In the genomic region with DNA sequence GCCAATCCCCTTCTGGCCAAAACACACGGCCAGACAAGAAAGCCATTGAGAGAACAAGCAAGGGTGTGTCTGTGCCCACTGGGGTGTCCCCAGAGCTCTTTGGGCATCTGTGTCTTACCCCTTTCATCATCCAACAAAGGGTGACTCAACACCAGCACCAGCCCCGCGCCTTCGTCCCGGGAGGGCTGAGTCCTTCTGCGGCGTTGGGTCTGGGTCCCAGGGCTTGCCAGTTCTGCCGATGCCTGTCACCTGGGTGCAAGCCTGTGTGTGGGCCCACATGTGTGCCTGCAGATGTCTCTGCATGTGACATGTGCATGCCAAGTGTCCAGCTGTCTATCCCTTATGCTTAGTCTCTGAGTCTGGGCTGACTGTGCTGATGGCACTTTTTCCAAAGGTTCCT, we compare ENCODE assay signal across 22 cellular contexts. TPM values are rescaled to one million over a fixed set of nuclear protein-coding genes. Genes with fewer than 3 reads are reported as not detected.
A peak's percentile ranks its signal among the peaks of the same experiment; 100 is the strongest.
DNase-seq lines count a peak whose midpoint lies in the region; ATAC-seq, FAIRE-seq and TF ChIP-seq lines count a peak whose summit lies in the region.
"Had no signal": no experiment of that assay in that cellular context is flagged by ENCODE, and none has a peak within 500 bp of the region (broad histone marks: within the 10 kb centered on the region; RNA-seq: fewer than 3 reads in every experiment).

No MANE protein-coding gene starts in this region.

- TF ChIP-seq RAD21 in HepG2 (CRISPR knock-in tag; IDR thresholded peaks at IDR 0.05) = no peak

- ATAC-seq in HepG2 (no peak), right lobe of liver (no peak), aorta (ENCODE audit: low FRiP score) (no peak)
- ATAC-seq: gastrocnemius medialis, sciatic nerve had no signal

- H3K27ac ChIP-seq in HepG2 (ENCODE audit: extremely low read length, insufficient read depth, low read length) (no peak overlapping the region), right lobe of liver (no peak overlapping the region), endothelial cell of umbilical vein (ENCODE audit: insufficient read depth, low read depth, low read length) (peak overlapping the region; percentile 87), aorta (ENCODE audit: low read depth in 1 of 2, low read length in 2 of 2) (peak overlapping the region; percentile 10 to 88)
- H3K27ac ChIP-seq: ovary had no signal

- POLR2A ChIA-PET in HepG2 (lab: Yijun Ruan, JAX) (no interaction called here), endothelial cell of umbilical vein (lab: Charles Lee) (no interaction called here)

- no peak for FAIRE-seq in HepG2 (lab: Jason Lieb, UNC)
- FAIRE-seq in endothelial cell of umbilical vein (lab: Jason Lieb, UNC) = peak; percentile 62
- FAIRE-seq: HTR-8/SVneo, kidney had no signal

- no peaks in the 10 kb centered on the region for H3K9me1 ChIP-seq in endothelial cell of umbilical vein (replicated peaks; ENCODE audit: control insufficient read depth, extremely low read depth, insufficient read depth, low read length)

- H3K4me1 ChIP-seq in HepG2 (ENCODE audit: insufficient read depth, low read length) (no peaks in the 10 kb centered on the region), right lobe of liver (no peaks in the 10 kb centered on the region), endothelial cell of umbilical vein (ENCODE audit: control insufficient read depth, extremely low read depth, insufficient read depth, low read length) (peaks cover 31% of the 10 kb centered on the region), aorta (ENCODE audit: control insufficient read depth in 1 of 2, insufficient read depth in 2 of 2, low read length in 2 of 2) (peaks cover 0 to 4% of the 10 kb centered on the region in 2 donors)

- H3K9me3 ChIP-seq in HepG2 (ENCODE audit: low read length) (no peaks in the 10 kb centered on the region), right lobe of liver (no peaks in the 10 kb centered on the region), endothelial cell of umbilical vein (replicated peaks; ENCODE audit: control insufficient read depth, insufficient read depth, low read length) (no peaks in the 10 kb centered on the region), aorta (ENCODE audit: control insufficient read depth, low read length) (no peaks in the 10 kb centered on the region)
- H3K9me3 ChIP-seq: esophagus muscularis mucosa, gastrocnemius medialis, ovary, SJCRH30 had no signal

- no peak for TF ChIP-seq CTCF in HepG2 (CRISPR knock-in tag; IDR thresholded peaks at IDR 0.05)
- no peak for TF ChIP-seq CTCF in right lobe of liver (IDR thresholded peaks at IDR 0.05)
- TF ChIP-seq CTCF in endothelial cell of umbilical vein (IDR thresholded peaks at IDR 0.05; ENCODE audit: extremely low read depth in 1 of 2, insufficient read depth in 1 of 2, low read depth in 1 of 2, low read length in 2 of 2) = no peak

- H3K27me3 ChIP-seq in HepG2 (ENCODE audit: control insufficient read depth in 1 of 2, insufficient read depth in 2 of 2, low read length in 2 of 2) = peaks cover 3 to 25% of the 10 kb centered on the region in 2 experiments; a peak in 2 of 5 replicates
- H3K27me3 ChIP-seq in right lobe of liver = no peaks in the 10 kb centered on the region
- H3K27me3 ChIP-seq in endothelial cell of umbilical vein (ENCODE audit: control insufficient read depth in 2 of 2, insufficient read depth in 2 of 2, low read length in 2 of 2) = no peaks in the 10 kb centered on the region
- no peaks in the 10 kb centered on the region for H3K27me3 ChIP-seq in aorta (ENCODE audit: control insufficient read depth in 1 of 2, insufficient read depth in 2 of 2, low read length in 1 of 2)
- H3K27me3 ChIP-seq: esophagus muscularis mucosa, gastrocnemius medialis, ovary had no signal

- no peaks in the 10 kb centered on the region for H3K79me2 ChIP-seq in HepG2 (ENCODE audit: insufficient read depth, low read length)
- no peaks in the 10 kb centered on the region for H3K79me2 ChIP-seq in endothelial cell of umbilical vein (ENCODE audit: control insufficient read depth, insufficient read depth, low read length)

- H3K4me2 ChIP-seq in HepG2 (ENCODE audit: low read depth, low read length) (no peak overlapping the region), endothelial cell of umbilical vein (ENCODE audit: insufficient read depth, low read length) (peak overlapping the region; percentile 16)

- no peaks in the 10 kb centered on the region for H3K36me3 ChIP-seq in HepG2 (replicated peaks in 1 of 2; ENCODE audit: control insufficient read depth in 1 of 2, insufficient read depth in 2 of 2, low read length in 2 of 2)
- H3K36me3 ChIP-seq in right lobe of liver = no peaks in the 10 kb centered on the region
- H3K36me3 ChIP-seq in endothelial cell of umbilical vein (ENCODE audit: control insufficient read depth in 2 of 2, extremely low read depth in 1 of 2, insufficient read depth in 2 of 2, low read length in 2 of 2) = no peaks in the 10 kb centered on the region
- no peaks in the 10 kb centered on the region for H3K36me3 ChIP-seq in aorta (ENCODE audit: control insufficient read depth in 1 of 2, insufficient read depth in 2 of 2, low read length in 1 of 2)
- H3K36me3 ChIP-seq: esophagus muscularis mucosa, gastrocnemius medialis, ovary, SJCRH30 had no signal

- H2AFZ ChIP-seq in HepG2 (ENCODE audit: low read length) = no peak overlapping the region
- H2AFZ ChIP-seq in endothelial cell of umbilical vein (ENCODE audit: low read depth, low read length) = no peak overlapping the region

- in situ Hi-C loops in HepG2 (cut with HindIII; ENCODE audit: extremely low pct_ligation_motif_present, low pct_unique_long_range_greater_than_20kb) = no loop called here

- TF ChIP-seq EP300 in HepG2 (IDR thresholded peaks at IDR 0.05; ENCODE audit: low read depth in 2 of 2, low read length in 2 of 2) (no peak), HepG2 (CRISPR knock-in tag; IDR thresholded peaks at IDR 0.05; ENCODE audit: borderline replicate concordance) (no peak)

- WGBS in HepG2 (ENCODE audit: low lambda C conversion rate) = 45% methylated on average over 5 of the region's 8 CpGs
- no CpG with 5 or more reads among the region's 8 CpGs for WGBS in right lobe of liver (ENCODE audit: insufficient coverage, low coverage, low lambda C conversion rate, missing lambda C conversion rate)
- WGBS in aorta, 2 donors = 59 to 65% methylated on average over 8 of the region's 8 CpGs

- intact Hi-C loops in HepG2 (cut with micrococcal nuclease; ENCODE audit: unreplicated experiment) (no loop called here), right lobe of liver (cut with DNase I) (no loop called here), endothelial cell of umbilical vein (cut with micrococcal nuclease) (no loop called here), aorta (cut with DNase I) (no loop called here)

- H3K4me3 ChIP-seq in HepG2 (replicated peaks in 1 of 3; ENCODE audit: insufficient read depth in 1 of 3, low read depth in 2 of 3, low read length in 3 of 3) (no peak overlapping the region), right lobe of liver (no peak overlapping the region), endothelial cell of umbilical vein (replicated peaks in 1 of 3; ENCODE audit: insufficient read depth in 1 of 3, low read depth in 1 of 3, low read length in 3 of 3) (no peak overlapping the region), aorta (ENCODE audit: low read length in 2 of 2) (no peak overlapping the region)
- H3K4me3 ChIP-seq: esophagus muscularis mucosa, gastrocnemius medialis, ovary, SJCRH30 had no signal

- H3K9ac ChIP-seq in HepG2 (ENCODE audit: insufficient read depth, low read depth, low read length) = no peak overlapping the region
- H3K9ac ChIP-seq in endothelial cell of umbilical vein (replicated peaks; ENCODE audit: extremely low read depth, insufficient read depth, low read length) = no peak overlapping the region

- dilution Hi-C loops in endothelial cell of umbilical vein (cut with MboI; ENCODE audit: extremely low pct_ligation_motif_present, low sequenced_read_pairs) = no loop called here

- no peaks in the 10 kb centered on the region for H4K20me1 ChIP-seq in HepG2 (ENCODE audit: insufficient read depth, low read length)
- H4K20me1 ChIP-seq in endothelial cell of umbilical vein (replicated peaks; ENCODE audit: control insufficient read depth, extremely low read depth, insufficient read depth, low read length) = no peaks in the 10 kb centered on the region

- BruUV-seq in HepG2 (replicated peaks; lab: Mats Ljungman, UMichigan) (no TSS peak), endothelial cell of umbilical vein (replicated peaks; lab: Mats Ljungman, UMichigan) (no TSS peak)

- CTCF ChIA-PET in HepG2 (lab: Yijun Ruan, JAX; ENCODE audit: low intra/inter-chr PET ratio, low total read pairs) (no interaction called here), endothelial cell of umbilical vein (lab: Charles Lee) (interaction anchor here (2.4 kb wide), 1 partner anchor 23 kb away, joined by 14 read pairs; no protein-coding TSS in a partner anchor)

- DNase-seq in HepG2 (ENCODE audit: low spot score) = no peak
- DNase-seq in right lobe of liver = no peak
- DNase-seq in NCI-H1694 (lab: John Stamatoyannopoulos, UW) = peak; percentile 6
- no peak for DNase-seq in endothelial cell of umbilical vein (ENCODE audit: low read depth, low spot score)
- peak in 1 of 2 donors; percentile 48 for DNase-seq in aorta
- no peak for DNase-seq in germinal center (ENCODE audit: low spot score)
- no peak for DNase-seq in superior temporal gyrus (ENCODE audit: extremely low spot score)
- no peak for DNase-seq in AG20443 (ENCODE audit: low spot score)
- DNase-seq: activated naive CD4-positive, alpha-beta T cell treated with anti-CD3 and anti-CD28 coated beads, Interleukin-2, amount 50 U/mL, for 16 hours; effector CD8-positive, alpha-beta T cell; gastrocnemius medialis; H9; kidney; mammary epithelial cell; NCI-H1436 treated with DMSO at 0.1 percent for 48 hours; NCI-H82; ovary; SJCRH30; trophoblast cell had no signal

- TF ChIP-seq POLR2A in HepG2 (IDR thresholded peaks at IDR 0.05; ENCODE audit: insufficient read depth in 1 of 2, low read depth in 2 of 2, low read length in 2 of 2) (no peak), right lobe of liver (IDR thresholded peaks at IDR 0.05) (no peak), endothelial cell of umbilical vein (IDR thresholded peaks at IDR 0.05; ENCODE audit: low read depth, low read length) (no peak)

RNA-seq across cellular contexts. Expression of gene ELN, which starts 24.4 kb away (rescaled TPM):
- total RNA-seq in HepG2 (2016; rRNA removed; fragmentation: Illumina TruSeq; extraction: Trizol) (0.08 and 0.15 TPM in 2 replicates), right lobe of liver (10 to 100 TPM in 1 of 6 experiments, 1 to 10 TPM in 5; 3.0 to 11.7 (median 5.3) TPM), endothelial cell of umbilical vein (0.18 and 1.7 TPM in 2 replicates), aorta (100 to 1,000 TPM; 556 to 836 TPM)
- total RNA-seq in HepG2 (2016; cell fraction: cytosol; rRNA removed; fragmentation: Illumina TruSeq; extraction: Trizol; ENCODE audit: low read depth) = not detected in 2 replicates
- 0.12 and 0.15 TPM in 2 replicates for total RNA-seq in HepG2 (2016; cell fraction: insoluble cytoplasmic fraction; rRNA removed; fragmentation: Illumina TruSeq; extraction: Trizol)
- 0.10 TPM in 1 of 2 replicates, not detected in the other for total RNA-seq in HepG2 (2016; cell fraction: membrane; rRNA removed; fragmentation: Illumina TruSeq; extraction: Trizol)
- total RNA-seq in HepG2 (2016; cell fraction: nucleus; rRNA removed; fragmentation: Illumina TruSeq; extraction: Trizol) = not detected in 2 replicates
- polyA plus RNA-seq in HepG2 (2011; rRNA removed) (0.37 and 0.46 TPM in 2 replicates), endothelial cell of umbilical vein (2.6 and 3.1 TPM in 2 replicates), aorta (1,000 to 10,000 TPM in 1 of 2 donors, 100 to 1,000 TPM in 1; 262 to 1,097 TPM)
- 0.28 and 0.43 TPM in 2 replicates for polyA plus RNA-seq in HepG2 (2011; cell fraction: cytosol; rRNA removed)
- polyA plus RNA-seq in HepG2 (2011; cell fraction: nucleus; rRNA removed) = 0.21 and 0.71 TPM in 2 replicates
- 0.24 and 0.31 TPM in 2 replicates for polyA plus RNA-seq in HepG2 (2012)
- 0.03 and 0.06 TPM in 2 replicates for polyA plus RNA-seq in HepG2 (2016; cell fraction: cytosol; fragmentation: Illumina TruSeq; extraction: Trizol; ENCODE audit: low read depth)
- polyA plus RNA-seq in HepG2 (2016; cell fraction: insoluble cytoplasmic fraction; fragmentation: Illumina TruSeq; extraction: Trizol; ENCODE audit: low read depth) = 0.22 and 0.34 TPM in 2 replicates
- polyA plus RNA-seq in HepG2 (2016; cell fraction: membrane; fragmentation: Illumina TruSeq; extraction: Trizol; ENCODE audit: low read depth) = 0.05 and 0.07 TPM in 2 replicates
- polyA plus RNA-seq in HepG2 (2016; cell fraction: nucleus; fragmentation: Illumina TruSeq; extraction: Trizol; ENCODE audit: insufficient read depth, low read depth) = 0.33 TPM in 2 replicates
- polyA minus RNA-seq in HepG2 (2011; rRNA and poly(A)+ RNA removed; ENCODE audit: low replicate concordance) = 0.05 and 0.12 TPM in 2 replicates
- 0.62 TPM in 1 of 2 replicates, not detected in the other for polyA minus RNA-seq in HepG2 (2011; cell fraction: cytosol; rRNA and poly(A)+ RNA removed)
- polyA minus RNA-seq in HepG2 (2011; cell fraction: nucleus; rRNA and poly(A)+ RNA removed) = not detected in 2 replicates
- 1.2 and 2.4 TPM in 2 replicates for polyA plus RNA-seq in endothelial cell of umbilical vein (2011; cell fraction: cytosol; rRNA removed)
- 1.7 and 3.5 TPM in 2 replicates for polyA plus RNA-seq in endothelial cell of umbilical vein (2011; cell fraction: nucleus; rRNA removed)
- 0.10 TPM in 1 of 2 replicates, not detected in the other for polyA plus RNA-seq in endothelial cell of umbilical vein (2012)
- 0.98 and 1.5 TPM in 2 replicates for polyA minus RNA-seq in endothelial cell of umbilical vein
- not detected for polyA minus RNA-seq in endothelial cell of umbilical vein (2011; cell fraction: cytosol; rRNA and poly(A)+ RNA removed)
- 1.1 and 2.1 TPM in 2 replicates for polyA minus RNA-seq in endothelial cell of umbilical vein (2011; cell fraction: nucleus; rRNA and poly(A)+ RNA removed)
- polyA plus RNA-seq: mammary epithelial cell had no signal

Comparison
In these comparisons a context has a peak if more than half of its experiments do, and no peak if none do; other contexts are left out.
1. H3K27ac ChIP-seq: peak in endothelial cell of umbilical vein (single experiment) and aorta (2 of 2); none in HepG2 (single experiment) and right lobe of liver (0 of 3).
2. RNA of gene ELN, which starts 24.4 kb away (total RNA-seq): 556 to 836 TPM in aorta; 3.0 to 11.7 TPM in right lobe of liver, 0.18 to 1.7 TPM in endothelial cell of umbilical vein and 0.08 to 0.15 TPM in HepG2; every median in the first group is over 10 times any median in the second.